ENCODE assay signal across 1 cellular context in the genomic region with DNA sequence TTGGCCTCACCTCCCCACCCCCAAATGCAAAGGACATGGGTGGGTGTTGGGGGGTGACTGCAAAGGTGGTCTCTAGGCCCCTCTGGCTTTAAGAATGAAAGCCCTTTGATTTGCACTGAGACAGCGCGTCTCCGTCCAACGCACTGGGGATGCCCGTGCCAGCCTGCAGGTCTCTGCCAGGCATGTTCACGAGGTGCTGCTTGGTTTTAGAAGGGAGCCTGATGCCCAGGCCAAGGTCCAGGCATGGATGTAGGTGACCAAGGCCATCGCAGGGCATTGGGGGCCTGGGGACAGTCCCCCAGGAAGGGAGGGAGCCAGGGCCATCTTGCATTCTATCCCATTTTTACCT.
TF ChIP-seq lines count a peak whose summit lies in the region.

No MANE protein-coding gene starts in this region.

TF ChIP-seq in GM12878, 131 proteins besides CTCF, POLR2A, EP300 and RAD21 (continued from another document):
- TF ChIP-seq, protein P1, sequence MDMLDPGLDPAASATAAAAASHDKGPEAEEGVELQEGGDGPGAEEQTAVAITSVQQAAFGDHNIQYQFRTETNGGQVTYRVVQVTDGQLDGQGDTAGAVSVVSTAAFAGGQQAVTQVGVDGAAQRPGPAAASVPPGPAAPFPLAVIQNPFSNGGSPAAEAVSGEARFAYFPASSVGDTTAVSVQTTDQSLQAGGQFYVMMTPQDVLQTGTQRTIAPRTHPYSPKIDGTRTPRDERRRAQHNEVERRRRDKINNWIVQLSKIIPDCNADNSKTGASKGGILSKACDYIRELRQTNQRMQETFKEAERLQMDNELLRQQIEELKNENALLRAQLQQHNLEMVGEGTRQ (IDR thresholded peaks at IDR 0.05; ENCODE audit: borderline replicate concordance, low read depth, low read length) = no peak
- TF ChIP-seq, protein P2, sequence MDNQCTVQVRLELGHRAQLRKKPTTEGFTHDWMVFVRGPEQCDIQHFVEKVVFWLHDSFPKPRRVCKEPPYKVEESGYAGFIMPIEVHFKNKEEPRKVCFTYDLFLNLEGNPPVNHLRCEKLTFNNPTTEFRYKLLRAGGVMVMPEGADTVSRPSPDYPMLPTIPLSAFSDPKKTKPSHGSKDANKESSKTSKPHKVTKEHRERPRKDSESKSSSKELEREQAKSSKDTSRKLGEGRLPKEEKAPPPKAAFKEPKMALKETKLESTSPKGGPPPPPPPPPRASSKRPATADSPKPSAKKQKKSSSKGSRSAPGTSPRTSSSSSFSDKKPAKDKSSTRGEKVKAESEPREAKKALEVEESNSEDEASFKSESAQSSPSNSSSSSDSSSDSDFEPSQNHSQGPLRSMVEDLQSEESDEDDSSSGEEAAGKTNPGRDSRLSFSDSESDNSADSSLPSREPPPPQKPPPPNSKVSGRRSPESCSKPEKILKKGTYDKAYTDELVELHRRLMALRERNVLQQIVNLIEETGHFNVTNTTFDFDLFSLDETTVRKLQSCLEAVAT (IDR thresholded peaks at IDR 0.05) = no peak
- no peak for TF ChIP-seq TCF12 (IDR thresholded peaks at IDR 0.05; ENCODE audit: low read depth, low read length)
TF ChIP-seq in GM12878: peak in this region for 0.
